Comparison of ENCODE assay signal across 15 cellular contexts in the genomic region with DNA sequence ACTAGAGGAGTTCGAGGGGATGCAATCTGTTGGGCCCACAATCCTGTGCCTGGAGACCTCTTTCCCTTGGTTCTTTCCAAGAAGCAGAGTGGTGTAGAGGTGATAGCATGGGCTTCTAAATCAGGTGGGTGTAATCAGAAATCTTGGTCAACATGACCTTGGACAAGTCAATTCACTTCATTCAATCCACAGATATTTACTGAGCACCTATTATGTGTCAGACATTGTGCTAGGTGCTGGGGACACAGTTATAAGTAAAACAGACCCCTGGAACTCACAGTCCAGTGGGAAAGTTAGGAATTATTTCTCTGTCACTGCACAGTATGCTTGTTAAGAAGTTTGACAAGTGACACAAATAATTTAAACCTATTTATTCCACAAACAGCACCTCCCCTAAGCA. TPM values are rescaled to one million over a fixed set of nuclear protein-coding genes. Genes with fewer than 3 reads are reported as not detected.
DNase-seq lines count a peak whose midpoint lies in the region; ATAC-seq lines count a peak whose summit lies in the region.
"Had no signal": no experiment of that assay in that cellular context is flagged by ENCODE, and none has a peak within 500 bp of the region (broad histone marks: within the 10 kb centered on the region; RNA-seq: fewer than 3 reads in every experiment).

No MANE protein-coding gene starts in this region.

- no peak overlapping the region for H3K27ac Mint-ChIP-seq in activated naive CD4-positive, alpha-beta T cell treated with anti-CD3 and anti-CD28 coated beads, Interleukin-2, amount 50 U/mL, for 24 hours
- H3K27ac Mint-ChIP-seq in T-cell = peak overlapping the region; percentile 92 to 94
- H3K27ac Mint-ChIP-seq in central memory CD8-positive, alpha-beta T cell (ENCODE audit: low read depth) = no peak overlapping the region
- H3K27ac Mint-ChIP-seq in stimulated activated naive CD8-positive, alpha-beta T cell treated with anti-CD3 and anti-CD28 coated beads, Interleukin-15, amount 100 ng/mL, for 72 hours = no peak overlapping the region

- no peaks in the 10 kb centered on the region for H3K9me3 Mint-ChIP-seq in activated naive CD4-positive, alpha-beta T cell treated with anti-CD3 and anti-CD28 coated beads, Interleukin-2, amount 50 U/mL, for 24 hours
- no peaks in the 10 kb centered on the region for H3K9me3 Mint-ChIP-seq in T-cell
- H3K9me3 Mint-ChIP-seq in central memory CD8-positive, alpha-beta T cell = no peaks in the 10 kb centered on the region
- no peaks in the 10 kb centered on the region for H3K9me3 Mint-ChIP-seq in stimulated activated naive CD8-positive, alpha-beta T cell treated with anti-CD3 and anti-CD28 coated beads, Interleukin-15, amount 100 ng/mL, for 72 hours
- H3K9me3 Mint-ChIP-seq: effector memory CD8-positive, alpha-beta T cell had no signal

- no peaks in the 10 kb centered on the region for H3K36me3 Mint-ChIP-seq in activated naive CD4-positive, alpha-beta T cell treated with anti-CD3 and anti-CD28 coated beads, Interleukin-2, amount 50 U/mL, for 24 hours
- H3K36me3 Mint-ChIP-seq in T-cell = no peaks in the 10 kb centered on the region
- H3K36me3 Mint-ChIP-seq in central memory CD8-positive, alpha-beta T cell (ENCODE audit: insufficient read depth) = peaks cover 3% of the 10 kb centered on the region

- peak overlapping the region; percentile 73 for H3K4me3 Mint-ChIP-seq in activated naive CD4-positive, alpha-beta T cell treated with anti-CD3 and anti-CD28 coated beads, Interleukin-2, amount 50 U/mL, for 24 hours
- H3K4me3 Mint-ChIP-seq in T-cell = peak overlapping the region in 1 of 3 donors; percentile 57
- H3K4me3 Mint-ChIP-seq in central memory CD8-positive, alpha-beta T cell = peak overlapping the region; percentile 23
- peak overlapping the region; percentile 48 to 66 for H3K4me3 Mint-ChIP-seq in stimulated activated naive CD8-positive, alpha-beta T cell treated with anti-CD3 and anti-CD28 coated beads, Interleukin-15, amount 100 ng/mL, for 72 hours

- peaks cover 45% of the 10 kb centered on the region for H3K4me1 Mint-ChIP-seq in activated naive CD4-positive, alpha-beta T cell treated with anti-CD3 and anti-CD28 coated beads, Interleukin-2, amount 50 U/mL, for 24 hours
- H3K4me1 Mint-ChIP-seq in T-cell = peaks cover 23 to 47% (median 43%) of the 10 kb centered on the region in 3 donors
- peaks cover 18% of the 10 kb centered on the region for H3K4me1 Mint-ChIP-seq in central memory CD8-positive, alpha-beta T cell
- H3K4me1 Mint-ChIP-seq in stimulated activated naive CD8-positive, alpha-beta T cell treated with anti-CD3 and anti-CD28 coated beads, Interleukin-15, amount 100 ng/mL, for 72 hours = peaks cover 64% of the 10 kb centered on the region

- DNase-seq in activated naive CD4-positive, alpha-beta T cell treated with anti-CD3 and anti-CD28 coated beads, Interleukin-2, amount 50 U/mL, for 16 hours = no peak
- DNase-seq in T-cell (no peak), NCI-H526 (lab: John Stamatoyannopoulos, UW) (no peak)
- no peak for DNase-seq in central memory CD8-positive, alpha-beta T cell (ENCODE audit: low spot score in 2 of 2)
- DNase-seq in stimulated activated naive CD8-positive, alpha-beta T cell treated with anti-CD3 and anti-CD28 coated beads, Interleukin-15, amount 100 ng/mL, for 72 hours = no peak
- DNase-seq: H7, left colon, NCI-H1694, sigmoid colon had no signal

- POLR2A ChIA-PET in T-cell (lab: Charles Lee) = interaction anchor here in 1 of 2 donors (0.6 kb wide), 1 partner anchor 423 kb away, joined by 4 read pairs; a partner anchor contains a TSS

- H3K27me3 Mint-ChIP-seq in activated naive CD4-positive, alpha-beta T cell treated with anti-CD3 and anti-CD28 coated beads, Interleukin-2, amount 50 U/mL, for 24 hours = no peaks in the 10 kb centered on the region
- no peaks in the 10 kb centered on the region for H3K27me3 Mint-ChIP-seq in T-cell
- no peaks in the 10 kb centered on the region for H3K27me3 Mint-ChIP-seq in central memory CD8-positive, alpha-beta T cell
- no peaks in the 10 kb centered on the region for H3K27me3 Mint-ChIP-seq in stimulated activated naive CD8-positive, alpha-beta T cell treated with anti-CD3 and anti-CD28 coated beads, Interleukin-15, amount 100 ng/mL, for 72 hours
- H3K27me3 Mint-ChIP-seq: effector memory CD8-positive, alpha-beta T cell had no signal

- ATAC-seq in T-cell (replicated peaks in 1 of 4) (no peak), HG03457 (IDR thresholded peaks at IDR 0.05; ENCODE audit: unreplicated experiment) (no peak), esophagus mucosa (no peak)
- ATAC-seq in central memory CD8-positive, alpha-beta T cell (replicated peaks; ENCODE audit: extremely low read depth, poor library complexity, severe bottlenecking) = no peak
- ATAC-seq in stimulated activated naive CD8-positive, alpha-beta T cell treated with anti-CD3 and anti-CD28 coated beads, Interleukin-15, amount 100 ng/mL, for 72 hours = no peak
- ATAC-seq: left colon had no signal

- CTCF ChIA-PET in T-cell (lab: Charles Lee) = interaction anchor here in 1 of 2 donors (0.5 kb wide), 1 partner anchor 57 kb away, joined by 5 read pairs; no protein-coding TSS in a partner anchor

RNA-seq across cellular contexts. Expression of a gene that starts 3.3 kb away (rescaled TPM):
- total RNA-seq in T-cell (1 to 10 TPM; 1.8 to 7.4 (median 4.6) TPM), esophagus mucosa (3.7 TPM)

RNA-seq across cellular contexts. Expression of a gene that starts 15.3 kb away (rescaled TPM):
- total RNA-seq in T-cell (10 to 100 TPM in 3 of 5 donors, 1 to 10 TPM in 2; 8.5 to 33.9 (median 28.9) TPM), esophagus mucosa (8.0 TPM)

RNA-seq across cellular contexts. Expression of a gene that starts 22.8 kb away (rescaled TPM):
- total RNA-seq in T-cell = 1 to 10 TPM; 1.1 to 7.9 (median 6.1) TPM
- 2.0 TPM for total RNA-seq in esophagus mucosa
- total RNA-seq: NCI-H460 had no signal

RNA-seq across cellular contexts. Expression of a gene that starts 27.4 kb away (rescaled TPM):
- under 1 TPM in 4 of 5 donors, not detected in 1; 0.16 to 0.26 (median 0.22) TPM for total RNA-seq in T-cell
- not detected for total RNA-seq in esophagus mucosa
- total RNA-seq: cardiac septum, H7, left colon, NCI-H460 had no signal

RNA-seq across cellular contexts. Expression of a gene that starts 30.6 kb away (rescaled TPM):
- 10 to 100 TPM in 3 of 5 donors, 1 to 10 TPM in 2; 6.1 to 15.4 (median 13.9) TPM for total RNA-seq in T-cell
- total RNA-seq in esophagus mucosa = 9.6 TPM

Comparison
In these comparisons a context has a peak if more than half of its experiments do, and no peak if none do; other contexts are left out.
1. H3K27ac Mint-ChIP-seq: peak in T-cell (2 of 2); none in activated naive CD4-positive, alpha-beta T cell treated with anti-CD3 and anti-CD28 coated beads, Interleukin-2, amount 50 U/mL, for 24 hours (single experiment), central memory CD8-positive, alpha-beta T cell (single experiment) and stimulated activated naive CD8-positive, alpha-beta T cell treated with anti-CD3 and anti-CD28 coated beads, Interleukin-15, amount 100 ng/mL, for 72 hours (0 of 2).